Comparison of ENCODE assay signal across 8 cellular contexts in genomic region chr12:48681738-48682532, GRCh38. TPM values are rescaled to one million over a fixed set of nuclear protein-coding genes. Genes with fewer than 3 reads are reported as not detected.
DNase-seq lines count a peak whose midpoint lies in the region; ATAC-seq and TF ChIP-seq lines count a peak whose summit lies in the region.

A gene with protein sequence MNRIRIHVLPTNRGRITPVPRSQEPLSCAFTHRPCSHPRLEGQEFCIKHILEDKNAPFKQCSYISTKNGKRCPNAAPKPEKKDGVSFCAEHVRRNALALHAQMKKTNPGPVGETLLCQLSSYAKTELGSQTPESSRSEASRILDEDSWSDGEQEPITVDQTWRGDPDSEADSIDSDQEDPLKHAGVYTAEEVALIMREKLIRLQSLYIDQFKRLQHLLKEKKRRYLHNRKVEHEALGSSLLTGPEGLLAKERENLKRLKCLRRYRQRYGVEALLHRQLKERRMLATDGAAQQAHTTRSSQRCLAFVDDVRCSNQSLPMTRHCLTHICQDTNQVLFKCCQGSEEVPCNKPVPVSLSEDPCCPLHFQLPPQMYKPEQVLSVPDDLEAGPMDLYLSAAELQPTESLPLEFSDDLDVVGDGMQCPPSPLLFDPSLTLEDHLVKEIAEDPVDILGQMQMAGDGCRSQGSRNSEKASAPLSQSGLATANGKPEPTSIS (minus strand): TSS chr12:48682238. CDS start chr12:48681632, 606 bp downstream.

- peaks cover 48% of the 10 kb centered on the region for H3K79me2 ChIP-seq in OCI-LY1 (ENCODE audit: insufficient read depth, low read length)

- peak; percentile 99 for ATAC-seq in GM21447 (IDR thresholded peaks at IDR 0.05; ENCODE audit: unreplicated experiment)

- no peaks in the 10 kb centered on the region for H3K9me2 ChIP-seq in OCI-LY1 (ENCODE audit: low read depth, low read length)

- BruUV-seq in Calu3 (replicated peaks; lab: Mats Ljungman, UMichigan): no TSS peak

- no peaks in the 10 kb centered on the region for H3K27me3 Mint-ChIP-seq in Calu3 (ENCODE audit: unreplicated experiment)

- H3K36me3 ChIP-seq in HUES64 (ENCODE audit: insufficient read depth, low read length) (peaks cover 37% of the 10 kb centered on the region), OCI-LY1 (ENCODE audit: insufficient read depth, low read length) (peaks cover 39% of the 10 kb centered on the region), mesodermal cell (ENCODE audit: control insufficient read depth, insufficient read depth, low read length) (peaks cover 40% of the 10 kb centered on the region)

- H2AFZ ChIP-seq in OCI-LY1 (ENCODE audit: low read length): no peak within 1 kb of the TSS; the same call in 1 of the 2 replicates

- in situ Hi-C loops in endometrial microvascular endothelial cells (cut with HindIII; ENCODE audit: inconsistent ontology term, low pct_unique_long_range_greater_than_20kb, low sequenced_read_pairs): no loop called here

- H3K27ac Mint-ChIP-seq in Calu3 (ENCODE audit: unreplicated experiment): peak within 1 kb of the TSS; percentile 86

- no peaks in the 10 kb centered on the region for H3K9me3 Mint-ChIP-seq in Calu3 (ENCODE audit: low read depth, unreplicated experiment)

- H3K4me1 Mint-ChIP-seq in Calu3 (ENCODE audit: low read depth, unreplicated experiment): peaks cover 14% of the 10 kb centered on the region

- TF ChIP-seq CTCF in Calu3 (IDR thresholded peaks at IDR 0.05; ENCODE audit: unreplicated experiment) (no peak), OCI-LY1 (IDR thresholded peaks at IDR 0.05; ENCODE audit: low read length) (no peak)

- H3F3A ChIP-seq in OCI-LY1 (ENCODE audit: insufficient read depth, low read length): no peaks in the 10 kb centered on the region

- H3K36me3 Mint-ChIP-seq in Calu3 (ENCODE audit: insufficient read depth, unreplicated experiment): peaks cover 30% of the 10 kb centered on the region

- H3K4me3 ChIP-seq in HUES64 (ENCODE audit: low read length) (peak within 1 kb of the TSS; percentile 77), OCI-LY1 (ENCODE audit: low read depth, low read length, poor library complexity, severe bottlenecking) (peak within 1 kb of the TSS; percentile 84), mesodermal cell (ENCODE audit: extremely low read depth, insufficient read depth, low read length, poor library complexity, severe bottlenecking) (peak within 1 kb of the TSS; percentile 95)

- H3K4me2 ChIP-seq in OCI-LY1 (ENCODE audit: low read length): peak within 1 kb of the TSS; percentile 82

- H3K9me3 ChIP-seq in HUES64 (ENCODE audit: insufficient read depth, low read depth, low read length) (no peaks in the 10 kb centered on the region), OCI-LY1 (ENCODE audit: low read length) (no peaks in the 10 kb centered on the region), mesodermal cell (ENCODE audit: control insufficient read depth, low read length) (no peaks in the 10 kb centered on the region)

- peak; percentile 92 for DNase-seq in Calu3
- DNase-seq in activated CD8-positive, alpha-beta memory T cell treated with anti-CD3 and anti-CD28 coated beads, Interleukin-2, amount 50 U/mL, for 4 hours: peak; percentile 95
- peak; percentile 93 to 98 for DNase-seq in stimulated activated CD8-positive, alpha-beta memory T cell treated with anti-CD3 and anti-CD28 coated beads, Interleukin-15, amount 100 ng/mL, for 4 hours (ENCODE audit: low read depth in 2 of 2)

- WGBS in HUES64: under 1% methylated on average over 63 of the region's 63 CpGs
- 0% methylated on average over 51 to 61 of the region's 63 CpGs for WGBS in mesodermal cell (ENCODE audit: insufficient coverage in 2 of 2), 2 experiments

- H4K20me1 ChIP-seq in OCI-LY1 (ENCODE audit: insufficient read depth, low read length): 0 out of 2 replicates have a peak, but pooled peaks cover 5% of the 10 kb centered on the region

- H3K4me1 ChIP-seq in HUES64 (ENCODE audit: insufficient read depth, low read length) (peaks cover 7% of the 10 kb centered on the region; the same call in 1 of the 2 replicates), OCI-LY1 (ENCODE audit: insufficient read depth, low read length, severe bottlenecking) (peaks cover 42% of the 10 kb centered on the region), mesodermal cell (ENCODE audit: control insufficient read depth, insufficient read depth, low read length, poor library complexity, severe bottlenecking) (peaks cover 8% of the 10 kb centered on the region)

- intact Hi-C loops in Calu3 (cut with micrococcal nuclease; ENCODE audit: unreplicated experiment): no loop called here

- H3K9ac ChIP-seq in HUES64 (ENCODE audit: low read depth, low read length) (peak within 1 kb of the TSS; percentile 92), OCI-LY1 (ENCODE audit: low read length) (peak within 1 kb of the TSS; percentile 88)

- peak within 1 kb of the TSS; percentile 85 for H3K27ac ChIP-seq in HUES64 (ENCODE audit: low read depth, low read length)
- peak within 1 kb of the TSS; percentile 46 for H3K27ac ChIP-seq in OCI-LY1 (ENCODE audit: low read depth, low read length, poor library complexity, severe bottlenecking)
- peak within 1 kb of the TSS; percentile 95 for H3K27ac ChIP-seq in mesodermal cell (ENCODE audit: low read depth, low read length, severe bottlenecking)

- peak within 1 kb of the TSS; percentile 88 for H3K4me3 Mint-ChIP-seq in Calu3 (ENCODE audit: low read depth, unreplicated experiment)

- CTCF ChIA-PET in Calu3 (lab: Charles Lee): interaction anchor here (1.1 to 1.2 kb wide), 2 partner anchors 11 to 133 kb away, joined by 3 to 5 read pairs; no protein-coding TSS in a partner anchor

- peaks cover 7% of the 10 kb centered on the region; the same call in 1 of the 2 replicates for H3K27me3 ChIP-seq in HUES64 (ENCODE audit: insufficient read depth, low read length)
- no peaks in the 10 kb centered on the region for H3K27me3 ChIP-seq in OCI-LY1 (ENCODE audit: insufficient read depth, low read length)

RNA-seq across cellular contexts. Expression of the gene that starts here (rescaled TPM):
- total RNA-seq in Calu3 (2022): 23.3 and 26.2 TPM in 2 replicates
- polyA plus RNA-seq in HUES64 (2013, experiment 1 of 2): 33.8 TPM
- polyA plus RNA-seq in HUES64 (2013, experiment 2 of 2): 35.2 TPM
- 41.0 TPM for total RNA-seq in endometrial microvascular endothelial cells (ENCODE audit: inconsistent ontology term)
- polyA plus RNA-seq in mesodermal cell (2013, experiment 1 of 2): 39.2 TPM
- 39.7 TPM for polyA plus RNA-seq in mesodermal cell (2013, experiment 2 of 2)

Comparison
In these comparisons a context has a peak if more than half of its experiments do, and no peak if none do; other contexts are left out.
1. Peak in every context shown above with its lines: DNase-seq, ATAC-seq, H3K4me3 ChIP-seq and H3K27ac ChIP-seq.